Comparison of ENCODE assay signal across 22 cellular contexts in the genomic region with DNA sequence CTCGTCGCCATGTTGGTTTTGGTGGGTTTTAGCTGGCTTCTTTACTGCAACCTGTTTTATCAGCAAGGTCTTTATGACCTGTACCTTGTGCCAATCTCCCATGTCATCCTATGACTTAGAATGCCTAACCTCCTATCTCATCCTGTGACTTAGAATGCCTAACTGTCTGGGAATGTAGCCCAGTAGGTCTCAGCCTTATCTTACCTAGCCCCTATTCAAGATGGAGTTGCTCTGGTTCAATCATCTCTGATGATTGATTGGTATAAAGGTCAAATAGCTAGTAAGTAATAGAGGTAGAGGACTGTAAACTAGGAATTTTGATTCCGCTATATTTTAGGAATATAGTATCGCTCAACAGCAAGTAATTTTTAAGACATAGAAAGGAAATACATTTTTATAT. TPM values are rescaled to one million over a fixed set of nuclear protein-coding genes. Genes with fewer than 3 reads are reported as not detected.
"Had no signal": no experiment of that assay in that cellular context is flagged by ENCODE, and none has a peak within 500 bp of the region (broad histone marks: within the 10 kb centered on the region; RNA-seq: fewer than 3 reads in every experiment).

No MANE protein-coding gene starts in this region.

- H3K4me1 ChIP-seq: prostate gland had no signal

- H3K4me3 ChIP-seq: left ventricle myocardium inferior, lung, pancreas, prostate gland, skin epidermis, spleen, suprapubic skin, thoracic aorta, tibial artery, vagina had no signal

- FAIRE-seq: kidney, pancreas had no signal

- H3K27me3 ChIP-seq: pancreas, suprapubic skin, vagina had no signal

- DNase-seq: hippocampal formation; kidney; left ventricle myocardium inferior; naive thymus-derived CD8-positive, alpha-beta T cell; nucleus accumbens; pancreas; posterior cingulate gyrus; retina; right cardiac atrium; spleen; stimulated activated CD4-positive, alpha-beta T cell treated with anti-CD3 and anti-CD28 coated beads, Interleukin-4, amount 100 ng/mL, for 24 hours; stimulated activated naive CD4-positive, alpha-beta T cell; tibial artery had no signal

- H3K27ac ChIP-seq: left ventricle myocardium inferior, pancreas, prostate gland, skin epidermis, spleen, suprapubic skin, thoracic aorta, tibial artery, vagina had no signal

- H3K9me3 ChIP-seq: left ventricle myocardium inferior, pancreas, prostate gland, spleen, suprapubic skin, thoracic aorta, tibial artery, vagina had no signal

- H3K36me3 ChIP-seq: left ventricle myocardium inferior, pancreas, prostate gland, spleen, suprapubic skin, thoracic aorta, tibial artery, vagina had no signal

- ATAC-seq: naive thymus-derived CD8-positive, alpha-beta T cell; pancreas; right cardiac atrium; sciatic nerve; stimulated activated effector memory CD8-positive, alpha-beta T cell treated with anti-CD3 and anti-CD28 coated beads, Interleukin-12 subunit alpha, Interleukin-12 subunit beta, amount 100 ng/mL, for 72 hours had no signal

RNA-seq across cellular contexts. Expression of a gene that starts 1.3 kb away (rescaled TPM):
- total RNA-seq: osteoblast had no signal

RNA-seq across cellular contexts. Expression of a gene that starts 34.9 kb away (rescaled TPM):
- polyA plus RNA-seq: naive thymus-derived CD8-positive, alpha-beta T cell had no signal
